ENCODE assay signal across 11 cellular contexts in the genomic region with DNA sequence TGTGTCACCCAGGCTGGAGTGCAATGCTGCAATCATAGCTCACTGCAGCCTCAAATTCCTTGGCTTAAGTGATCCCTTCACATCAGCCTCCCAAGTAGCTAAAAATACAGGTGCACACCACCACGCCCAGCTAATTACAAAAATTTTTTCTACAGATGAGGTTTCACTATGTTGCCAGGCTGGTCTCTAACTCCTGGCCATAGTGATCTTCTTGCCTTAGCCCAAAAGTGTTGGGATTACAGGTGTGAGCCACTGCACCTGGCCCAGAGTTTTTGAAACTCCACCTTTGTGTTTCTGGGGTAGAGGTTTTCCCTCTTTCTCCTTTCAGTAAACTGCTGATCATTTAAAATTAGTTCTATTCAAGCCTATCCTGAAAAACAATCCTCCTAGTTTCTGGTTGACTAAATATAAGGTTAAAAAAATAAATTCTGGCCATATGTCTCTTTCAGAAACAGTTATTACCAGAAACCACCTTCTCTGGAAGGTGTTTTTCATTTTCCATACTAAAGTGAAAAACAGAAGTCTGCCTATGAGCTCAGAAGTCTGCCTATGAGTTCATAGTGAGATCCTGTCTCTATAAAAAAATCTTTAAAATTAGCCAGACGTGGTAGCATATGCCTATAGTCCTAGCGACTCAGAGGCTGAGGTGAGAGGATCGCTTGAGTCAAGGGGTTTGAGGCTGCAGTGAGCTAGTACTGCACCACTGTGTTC.
DNase-seq lines count a peak whose midpoint lies in the region; ATAC-seq and TF ChIP-seq lines count a peak whose summit lies in the region.
"Had no signal": no experiment of that assay in that cellular context is flagged by ENCODE, and none has a peak within 500 bp of the region (broad histone marks: within the 10 kb centered on the region; RNA-seq: fewer than 3 reads in every experiment).

No MANE protein-coding gene starts in this region.

- no peaks in the 10 kb centered on the region for H3K27me3 Mint-ChIP-seq in WTC11 (ENCODE audit: low read depth)

- H3K27ac ChIP-seq in effector memory CD4-positive, alpha-beta T cell (ENCODE audit: insufficient read depth, low read length, poor library complexity, severe bottlenecking) = no peak overlapping the region
- H3K27ac ChIP-seq: foreskin keratinocyte had no signal

- peaks cover 5% of the 10 kb centered on the region for H3K4me1 ChIP-seq in effector memory CD4-positive, alpha-beta T cell (ENCODE audit: control insufficient read depth, insufficient read depth, low read length, poor library complexity, severe bottlenecking)

- CTCF ChIA-PET in WTC11 (lab: Charles Lee) = no interaction called here

- peaks cover 0 to 54% of the 10 kb centered on the region in 2 donors for H3K36me3 Mint-ChIP-seq in activated naive CD4-positive, alpha-beta T cell treated with anti-CD3 and anti-CD28 coated beads, Interleukin-2, amount 50 U/mL, for 72 hours
- H3K36me3 Mint-ChIP-seq in WTC11 = peaks cover 5% of the 10 kb centered on the region

- POLR2A ChIA-PET in WTC11 (lab: Charles Lee) = no interaction called here

- ATAC-seq in GM18519 (IDR thresholded peaks at IDR 0.05; ENCODE audit: low FRiP score, unreplicated experiment) (peak; percentile 65), GM19463 (IDR thresholded peaks at IDR 0.05; ENCODE audit: unreplicated experiment) (peak; percentile 62), HG03060 (IDR thresholded peaks at IDR 0.05; ENCODE audit: low read depth, unreplicated experiment) (peak; percentile 51), WTC11 (no peak)
- peak; percentile 83 to 90 for ATAC-seq in activated naive CD4-positive, alpha-beta T cell treated with anti-CD3 and anti-CD28 coated beads, Interleukin-2, amount 50 U/mL, for 72 hours
- ATAC-seq: foreskin keratinocyte had no signal

- no peaks in the 10 kb centered on the region for H3K27me3 ChIP-seq in effector memory CD4-positive, alpha-beta T cell (replicated peaks; ENCODE audit: control insufficient read depth, insufficient read depth, low read length, poor library complexity, severe bottlenecking)
- H3K27me3 ChIP-seq: brain microvascular endothelial cell, foreskin keratinocyte had no signal

- no peaks in the 10 kb centered on the region for H3K9me3 Mint-ChIP-seq in activated naive CD4-positive, alpha-beta T cell treated with anti-CD3 and anti-CD28 coated beads, Interleukin-2, amount 50 U/mL, for 72 hours
- no peaks in the 10 kb centered on the region for H3K9me3 Mint-ChIP-seq in WTC11

- peaks cover 63% of the 10 kb centered on the region for H3K4me1 Mint-ChIP-seq in WTC11

- no peak for TF ChIP-seq CTCF in WTC11 (IDR thresholded peaks at IDR 0.05)

- DNase-seq in activated naive CD4-positive, alpha-beta T cell treated with anti-CD3 and anti-CD28 coated beads, Interleukin-2, amount 50 U/mL, for 72 hours (ENCODE audit: low spot score in 2 of 2) = no peak
- no peak for DNase-seq in effector memory CD4-positive, alpha-beta T cell
- DNase-seq in WTC11 (ENCODE audit: low spot score) (no peak), globus pallidus (ENCODE audit: low spot score) (no peak), AML-193 (lab: John Stamatoyannopoulos, UW) (no peak)
- DNase-seq: foreskin keratinocyte, mucosa of descending colon had no signal

- H3K27ac Mint-ChIP-seq in activated naive CD4-positive, alpha-beta T cell treated with anti-CD3 and anti-CD28 coated beads, Interleukin-2, amount 50 U/mL, for 72 hours = peak overlapping the region; percentile 50 to 88
- H3K27ac Mint-ChIP-seq in WTC11 = no peak overlapping the region

- no peak overlapping the region for H3K4me3 Mint-ChIP-seq in WTC11

- peaks cover 20% of the 10 kb centered on the region for H3K36me3 ChIP-seq in effector memory CD4-positive, alpha-beta T cell (ENCODE audit: control insufficient read depth, insufficient read depth, low read length)
- H3K36me3 ChIP-seq: brain microvascular endothelial cell had no signal

- no peak overlapping the region for H3K4me3 ChIP-seq in effector memory CD4-positive, alpha-beta T cell (ENCODE audit: insufficient read depth, low read depth, low read length, poor library complexity, severe bottlenecking)
- H3K4me3 ChIP-seq: mucosa of descending colon had no signal

- no peaks in the 10 kb centered on the region for H3K9me3 ChIP-seq in effector memory CD4-positive, alpha-beta T cell (ENCODE audit: control insufficient read depth, low read length)
- H3K9me3 ChIP-seq: mucosa of descending colon had no signal

TF ChIP-seq in WTC11, 78 proteins besides CTCF, POLR2A, EP300 and RAD21:
- TF ChIP-seq ZNF317 (CRISPR knock-in tag; IDR thresholded peaks at IDR 0.05; ENCODE audit: borderline replicate concordance, low read depth) (no peak), EMX1 (CRISPR knock-in tag; IDR thresholded peaks at IDR 0.05) (no peak), USF2 (CRISPR knock-in tag; IDR thresholded peaks at IDR 0.05) (no peak), GTF2I (CRISPR knock-in tag; conservative IDR thresholded peaks at IDR 0.05) (no peak), IRF2 (CRISPR knock-in tag; IDR thresholded peaks at IDR 0.05; ENCODE audit: borderline replicate concordance, low read depth) (no peak), HMGA2 (CRISPR knock-in tag; IDR thresholded peaks at IDR 0.05) (no peak), ELF4 (CRISPR knock-in tag; IDR thresholded peaks at IDR 0.05; ENCODE audit: low read depth) (no peak), CREM (CRISPR knock-in tag; IDR thresholded peaks at IDR 0.05) (no peak), FOXP4 (CRISPR knock-in tag; IDR thresholded peaks at IDR 0.05) (no peak), ATF1 (CRISPR knock-in tag; IDR thresholded peaks at IDR 0.05) (no peak), JAZF1 (CRISPR knock-in tag; IDR thresholded peaks at IDR 0.05) (no peak), ERG (CRISPR knock-in tag; IDR thresholded peaks at IDR 0.05) (no peak)
- TF ChIP-seq, protein P1, sequence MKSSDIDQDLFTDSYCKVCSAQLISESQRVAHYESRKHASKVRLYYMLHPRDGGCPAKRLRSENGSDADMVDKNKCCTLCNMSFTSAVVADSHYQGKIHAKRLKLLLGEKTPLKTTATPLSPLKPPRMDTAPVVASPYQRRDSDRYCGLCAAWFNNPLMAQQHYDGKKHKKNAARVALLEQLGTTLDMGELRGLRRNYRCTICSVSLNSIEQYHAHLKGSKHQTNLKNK (CRISPR knock-in tag; IDR thresholded peaks at IDR 0.05) = no peak
- TF ChIP-seq, protein P2, sequence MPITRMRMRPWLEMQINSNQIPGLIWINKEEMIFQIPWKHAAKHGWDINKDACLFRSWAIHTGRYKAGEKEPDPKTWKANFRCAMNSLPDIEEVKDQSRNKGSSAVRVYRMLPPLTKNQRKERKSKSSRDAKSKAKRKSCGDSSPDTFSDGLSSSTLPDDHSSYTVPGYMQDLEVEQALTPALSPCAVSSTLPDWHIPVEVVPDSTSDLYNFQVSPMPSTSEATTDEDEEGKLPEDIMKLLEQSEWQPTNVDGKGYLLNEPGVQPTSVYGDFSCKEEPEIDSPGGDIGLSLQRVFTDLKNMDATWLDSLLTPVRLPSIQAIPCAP (CRISPR knock-in tag; IDR thresholded peaks at IDR 0.05) = no peak
- TF ChIP-seq, protein P3, sequence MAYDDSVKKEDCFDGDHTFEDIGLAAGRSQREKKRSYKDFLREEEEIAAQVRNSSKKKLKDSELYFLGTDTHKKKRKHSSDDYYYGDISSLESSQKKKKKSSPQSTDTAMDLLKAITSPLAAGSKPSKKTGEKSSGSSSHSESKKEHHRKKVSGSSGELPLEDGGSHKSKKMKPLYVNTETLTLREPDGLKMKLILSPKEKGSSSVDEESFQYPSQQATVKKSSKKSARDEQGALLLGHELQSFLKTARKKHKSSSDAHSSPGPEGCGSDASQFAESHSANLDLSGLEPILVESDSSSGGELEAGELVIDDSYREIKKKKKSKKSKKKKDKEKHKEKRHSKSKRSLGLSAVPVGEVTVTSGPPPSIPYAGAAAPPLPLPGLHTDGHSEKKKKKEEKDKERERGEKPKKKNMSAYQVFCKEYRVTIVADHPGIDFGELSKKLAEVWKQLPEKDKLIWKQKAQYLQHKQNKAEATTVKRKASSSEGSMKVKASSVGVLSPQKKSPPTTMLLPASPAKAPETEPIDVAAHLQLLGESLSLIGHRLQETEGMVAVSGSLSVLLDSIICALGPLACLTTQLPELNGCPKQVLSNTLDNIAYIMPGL (CRISPR knock-in tag; IDR thresholded peaks at IDR 0.05) = no peak
